In genomic region chr9:104923740-104924139, GRCh38 we compare ENCODE assay signal across 10 cellular contexts. TPM values are rescaled to one million over a fixed set of nuclear protein-coding genes. Genes with fewer than 3 reads are reported as not detected.
A peak's percentile ranks its signal among the peaks of the same experiment; 100 is the strongest.
DNase-seq lines count a peak whose midpoint lies in the region; ATAC-seq and TF ChIP-seq lines count a peak whose summit lies in the region.
"Had no signal": no experiment of that assay in that cellular context is flagged by ENCODE, and none has a peak within 500 bp of the region (broad histone marks: within the 10 kb centered on the region; RNA-seq: fewer than 3 reads in every experiment).

No MANE protein-coding gene starts in this region.

- H3K4me1 ChIP-seq in rectal smooth muscle tissue (ENCODE audit: control insufficient read depth, insufficient read depth, low read length) (peaks cover 43% of the 10 kb centered on the region), esophagus muscularis mucosa (peaks cover 34 to 78% (median 76%) of the 10 kb centered on the region in 4 donors)

- 76% methylated on average over 4 of the region's 4 CpGs for WGBS in esophagus muscularis mucosa

- H3K27me3 ChIP-seq in rectal smooth muscle tissue (ENCODE audit: control insufficient read depth, insufficient read depth, low read length) (no peaks in the 10 kb centered on the region), esophagus muscularis mucosa (no peaks in the 10 kb centered on the region)

- ATAC-seq in GM18909 (IDR thresholded peaks at IDR 0.05; ENCODE audit: poor library complexity, unreplicated experiment) (peak; percentile 76), HG02759 (IDR thresholded peaks at IDR 0.05; ENCODE audit: unreplicated experiment) (peak; percentile 79), HG02571 (IDR thresholded peaks at IDR 0.05; ENCODE audit: unreplicated experiment) (no peak)
- ATAC-seq: stimulated activated effector memory CD8-positive, alpha-beta T cell treated with anti-CD3 and anti-CD28 coated beads, Interleukin-12 subunit alpha, Interleukin-12 subunit beta, amount 100 ng/mL, for 72 hours had no signal

- no peaks in the 10 kb centered on the region for H3K9me3 ChIP-seq in esophagus muscularis mucosa

- H3K27ac ChIP-seq in rectal smooth muscle tissue (ENCODE audit: low read depth, low read length) (no peak overlapping the region), esophagus muscularis mucosa (replicated peaks in 1 of 4) (peak overlapping the region in 1 of 4 donors; percentile 17)

- no peak for TF ChIP-seq POLR2A in esophagus muscularis mucosa (IDR thresholded peaks at IDR 0.05; ENCODE audit: low read depth)

- DNase-seq in NCI-H345 (lab: John Stamatoyannopoulos, UW) = peak; percentile 64
- DNase-seq in esophagus muscularis mucosa (ENCODE audit: extremely low spot score) = no peak
- DNase-seq in activated CD4-positive, alpha-beta T cell treated with anti-CD3 and anti-CD28 coated beads, Interleukin-2, amount 50 U/mL, for 4 hours = no peak
- no peak for DNase-seq in NCI-H2227 (lab: John Stamatoyannopoulos, UW; ENCODE audit: unreplicated experiment)
- DNase-seq: retina had no signal

- H3K36me3 ChIP-seq in rectal smooth muscle tissue (ENCODE audit: control insufficient read depth, insufficient read depth, low read length) = no peaks in the 10 kb centered on the region
- peaks cover 0 to 6% (median 0%) of the 10 kb centered on the region in 4 donors for H3K36me3 ChIP-seq in esophagus muscularis mucosa

- intact Hi-C loops in esophagus muscularis mucosa (cut with DNase I) = no loop called here

- TF ChIP-seq CTCF in esophagus muscularis mucosa (IDR thresholded peaks at IDR 0.05) = no peak

- peak overlapping the region; percentile 35 for H3K4me3 ChIP-seq in rectal smooth muscle tissue (ENCODE audit: low read length)
- peak overlapping the region in 1 of 4 donors; percentile 5 for H3K4me3 ChIP-seq in esophagus muscularis mucosa

- no peak overlapping the region for H3K9ac ChIP-seq in rectal smooth muscle tissue (ENCODE audit: low read length)

- TF ChIP-seq EP300 in esophagus muscularis mucosa (IDR thresholded peaks at IDR 0.05) = no peak

RNA-seq across cellular contexts. Expression of gene ABCA1, which starts 4.2 kb away (rescaled TPM):
- 10 to 100 TPM; 47.8 to 73.9 (median 54.7) TPM for total RNA-seq in esophagus muscularis mucosa
